In the genomic region with DNA sequence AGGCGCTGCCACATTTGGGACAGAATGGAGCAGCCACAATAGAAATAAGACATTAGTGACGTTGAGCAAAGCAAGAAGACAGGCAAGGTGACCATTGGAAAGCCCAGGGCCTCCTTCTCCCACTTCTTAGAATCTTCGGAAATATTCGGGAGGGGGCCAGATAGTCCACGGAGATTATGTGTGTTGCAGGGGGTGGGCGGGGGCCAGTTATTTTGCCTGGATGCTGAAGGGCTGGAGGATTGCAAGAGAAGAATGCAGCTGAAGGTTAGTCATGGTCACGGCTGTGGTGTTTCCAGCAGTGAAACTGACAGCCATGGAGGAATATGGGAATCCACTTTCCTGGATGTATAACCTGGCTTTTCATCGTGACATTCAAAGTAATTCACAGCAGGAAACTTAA, we compare ENCODE assay signal across 25 cellular contexts.
"Had no signal": no experiment of that assay in that cellular context is flagged by ENCODE, and none has a peak within 500 bp of the region (broad histone marks: within the 10 kb centered on the region; RNA-seq: fewer than 3 reads in every experiment).

No MANE protein-coding gene starts in this region.

- H3K9me3 ChIP-seq: ovary, prostate gland, right atrium auricular region, stomach, vagina had no signal

- H3K36me3 ChIP-seq: left ventricle myocardium inferior, ovary, prostate gland, right atrium auricular region, stomach, vagina had no signal

- H3K4me3 ChIP-seq: hepatocyte, left ventricle myocardium inferior, ovary, prostate gland, right atrium auricular region, stomach, vagina had no signal

- DNase-seq: activated CD4-positive, alpha-beta T cell treated with anti-CD3 and anti-CD28 coated beads for 36 hours; activated CD4-positive, alpha-beta T cell treated with anti-CD3 and anti-CD28 coated beads, Interleukin-2, amount 50 U/mL, for 4 hours; activated CD8-positive, alpha-beta memory T cell treated with anti-CD3 and anti-CD28 coated beads for 24 hours; activated CD8-positive, alpha-beta memory T cell treated with anti-CD3 and anti-CD28 coated beads, Interleukin-2, amount 50 U/mL, for 4 hours; activated T-cell treated with anti-CD3 and anti-CD28 coated beads, Interleukin-2, amount 50 U/mL, for 24 hours; effector CD8-positive, alpha-beta T cell; foreskin melanocyte; glutamatergic neuron; immature natural killer cell; kidney glomerular epithelial cell; left ventricle myocardium inferior; mammary epithelial cell; naive thymus-derived CD8-positive, alpha-beta T cell; ovary; stimulated activated CD4-positive, alpha-beta T cell treated with anti-CD3 and anti-CD28 coated beads, Interleukin-12 subunit alpha, Interleukin-12 subunit beta, amount 100 ng/mL, for 4 hours; stomach; T-helper 9 cell had no signal

- H3K27ac ChIP-seq: hepatocyte, ovary, vagina had no signal

- ATAC-seq: activated CD4-positive, alpha-beta T cell treated with anti-CD3 and anti-CD28 coated beads for 36 hours; activated naive CD4-positive, alpha-beta T cell treated with anti-CD3 and anti-CD28 coated beads, Interleukin-2, amount 50 U/mL, for 72 hours; activated T-helper 17 cell treated with anti-CD3 and anti-CD28 coated beads, Interleukin-2, amount 50 U/mL, for 72 hours; naive thymus-derived CD8-positive, alpha-beta T cell had no signal

- H3K4me1 Mint-ChIP-seq: activated CD4-positive, alpha-beta T cell treated with anti-CD3 and anti-CD28 coated beads for 36 hours; activated T-helper 17 cell treated with anti-CD3 and anti-CD28 coated beads, Interleukin-2, amount 50 U/mL, for 72 hours; immature natural killer cell; naive thymus-derived CD8-positive, alpha-beta T cell had no signal

- H3K4me1 ChIP-seq: prostate gland, right atrium auricular region, vagina had no signal

- H3K4me3 Mint-ChIP-seq: activated CD4-positive, alpha-beta T cell treated with anti-CD3 and anti-CD28 coated beads for 36 hours; activated T-cell treated with anti-CD3 and anti-CD28 coated beads, Interleukin-2, amount 50 U/mL, for 24 hours; activated T-helper 17 cell treated with anti-CD3 and anti-CD28 coated beads, Interleukin-2, amount 50 U/mL, for 72 hours; brain; immature natural killer cell; mesothelial cell of epicardium; naive thymus-derived CD8-positive, alpha-beta T cell had no signal

- H3K27me3 Mint-ChIP-seq: activated CD4-positive, alpha-beta T cell treated with anti-CD3 and anti-CD28 coated beads for 36 hours had no signal

- H3K27ac Mint-ChIP-seq: activated CD4-positive, alpha-beta T cell treated with anti-CD3 and anti-CD28 coated beads for 36 hours; activated naive CD4-positive, alpha-beta T cell treated with anti-CD3 and anti-CD28 coated beads, Interleukin-2, amount 50 U/mL, for 72 hours; activated T-cell treated with anti-CD3 and anti-CD28 coated beads, Interleukin-2, amount 50 U/mL, for 24 hours; activated T-helper 17 cell treated with anti-CD3 and anti-CD28 coated beads, Interleukin-2, amount 50 U/mL, for 72 hours; mesothelial cell of epicardium had no signal

- H3K27me3 ChIP-seq: ovary, right atrium auricular region, vagina had no signal

- H3K9me3 Mint-ChIP-seq: activated naive CD4-positive, alpha-beta T cell treated with anti-CD3 and anti-CD28 coated beads, Interleukin-2, amount 50 U/mL, for 72 hours; activated T-cell treated with anti-CD3 and anti-CD28 coated beads, Interleukin-2, amount 50 U/mL, for 24 hours; activated T-helper 17 cell treated with anti-CD3 and anti-CD28 coated beads, Interleukin-2, amount 50 U/mL, for 72 hours; immature natural killer cell; naive thymus-derived CD8-positive, alpha-beta T cell had no signal

- H3K36me3 Mint-ChIP-seq: activated naive CD4-positive, alpha-beta T cell treated with anti-CD3 and anti-CD28 coated beads, Interleukin-2, amount 50 U/mL, for 72 hours; brain; immature natural killer cell; mesothelial cell of epicardium; naive thymus-derived CD8-positive, alpha-beta T cell had no signal
